11 cellular contexts compared by ENCODE assay signal in genomic region chr10:25175527-25176420, GRCh38. TPM values are rescaled to one million over a fixed set of nuclear protein-coding genes. Genes with fewer than 3 reads are reported as not detected.
DNase-seq lines count a peak whose midpoint lies in the region; ATAC-seq and TF ChIP-seq lines count a peak whose summit lies in the region.
"Had no signal": no experiment of that assay in that cellular context is flagged by ENCODE, and none has a peak within 500 bp of the region (broad histone marks: within the 10 kb centered on the region; RNA-seq: fewer than 3 reads in every experiment).

No MANE protein-coding gene starts in this region.

- no peak overlapping the region for H3K27ac ChIP-seq in WERI-Rb-1
- no peak overlapping the region for H3K27ac ChIP-seq in thoracic aorta
- H3K27ac ChIP-seq: psoas muscle had no signal

- peak overlapping the region; percentile 78 for H3K4me3 ChIP-seq in WERI-Rb-1 (ENCODE audit: low read depth, low read length)
- H3K4me3 ChIP-seq in thoracic aorta = peak overlapping the region; percentile 77

- peaks cover 48% of the 10 kb centered on the region for H3K27me3 Mint-ChIP-seq in activated CD4-positive, alpha-beta T cell treated with anti-CD3 and anti-CD28 coated beads, Interleukin-2, amount 10 ng/mL, durations not matched to agents 7 days and 5 days

- POLR2A ChIA-PET in activated CD4-positive, alpha-beta T cell treated with anti-CD3 and anti-CD28 coated beads, Interleukin-2, amount 10 ng/mL, durations not matched to agents 7 days and 5 days (lab: Charles Lee) = no interaction called here

- no peak for ATAC-seq in thoracic aorta (ENCODE audit: insufficient number of reproducible peaks, low FRiP score, low read depth)
- no peak for ATAC-seq in HG03378 (IDR thresholded peaks at IDR 0.05; ENCODE audit: unreplicated experiment)
- ATAC-seq in HG03342 (IDR thresholded peaks at IDR 0.05; ENCODE audit: unreplicated experiment) = no peak

- no peak overlapping the region for H3K4me3 Mint-ChIP-seq in activated CD4-positive, alpha-beta T cell treated with anti-CD3 and anti-CD28 coated beads, Interleukin-2, amount 10 ng/mL, durations not matched to agents 7 days and 5 days
- H3K4me3 Mint-ChIP-seq: CD4-positive, alpha-beta T cell had no signal

- TF ChIP-seq CTCF in WERI-Rb-1 (IDR thresholded peaks at IDR 0.05; ENCODE audit: low read depth, low read length) (no peak), thoracic aorta (IDR thresholded peaks at IDR 0.05) (no peak)

- CTCF ChIA-PET in activated CD4-positive, alpha-beta T cell treated with anti-CD3 and anti-CD28 coated beads, Interleukin-2, amount 10 ng/mL, durations not matched to agents 7 days and 5 days (lab: Charles Lee) = interaction anchor here (1.2 kb wide), 1 partner anchor 15 kb away, joined by 3 read pairs; no protein-coding TSS in a partner anchor

- H3K4me1 Mint-ChIP-seq in activated CD4-positive, alpha-beta T cell treated with anti-CD3 and anti-CD28 coated beads, Interleukin-2, amount 10 ng/mL, durations not matched to agents 7 days and 5 days = peaks cover 5% of the 10 kb centered on the region

- H3K27me3 ChIP-seq in WERI-Rb-1 (ENCODE audit: insufficient read depth, low read depth, severe bottlenecking) (peaks cover 14% of the 10 kb centered on the region), thoracic aorta (replicated peaks; ENCODE audit: insufficient read depth) (peaks cover 22% of the 10 kb centered on the region)

- peaks cover 7% of the 10 kb centered on the region for H3K9me3 Mint-ChIP-seq in activated CD4-positive, alpha-beta T cell treated with anti-CD3 and anti-CD28 coated beads, Interleukin-2, amount 10 ng/mL, durations not matched to agents 7 days and 5 days

- H3K4me1 ChIP-seq in thoracic aorta (ENCODE audit: control insufficient read depth in 1 of 2, low read depth in 2 of 2) = peaks cover 5 to 21% of the 10 kb centered on the region in 2 donors

- peak; percentile 7 for DNase-seq in activated CD4-positive, alpha-beta T cell treated with anti-CD3 and anti-CD28 coated beads for 48 hours
- DNase-seq in activated CD4-positive, alpha-beta T cell treated with anti-CD3 and anti-CD28 coated beads, Interleukin-2, amount 10 ng/mL, durations not matched to agents 7 days and 5 days = no peak
- peak; percentile 7 for DNase-seq in WERI-Rb-1
- DNase-seq in iPS-NIHi7 (ENCODE audit: extremely low spot score) = peak; percentile 64
- DNase-seq in thoracic aorta (ENCODE audit: low spot score) = no peak
- DNase-seq in GM19240 (ENCODE audit: insufficient read length, low spot score) = no peak
- DNase-seq: CD4-positive, alpha-beta T cell; PC-3; psoas muscle had no signal

- H3K36me3 ChIP-seq in WERI-Rb-1 (no peaks in the 10 kb centered on the region), thoracic aorta (no peaks in the 10 kb centered on the region)

- peaks cover 6% of the 10 kb centered on the region for H3K36me3 Mint-ChIP-seq in activated CD4-positive, alpha-beta T cell treated with anti-CD3 and anti-CD28 coated beads, Interleukin-2, amount 10 ng/mL, durations not matched to agents 7 days and 5 days (ENCODE audit: low read depth)

- H3K27ac Mint-ChIP-seq in activated CD4-positive, alpha-beta T cell treated with anti-CD3 and anti-CD28 coated beads, Interleukin-2, amount 10 ng/mL, durations not matched to agents 7 days and 5 days = no peak overlapping the region
- H3K27ac Mint-ChIP-seq: CD4-positive, alpha-beta T cell had no signal

- H3K9me3 ChIP-seq in WERI-Rb-1 (ENCODE audit: severe bottlenecking) (no peaks in the 10 kb centered on the region), thoracic aorta (no peaks in the 10 kb centered on the region)
- H3K9me3 ChIP-seq: psoas muscle had no signal

RNA-seq across cellular contexts. Expression of gene GPR158, which starts 1.0 kb away (rescaled TPM):
- total RNA-seq in activated CD4-positive, alpha-beta T cell treated with anti-CD3 and anti-CD28 coated beads, Interleukin-2, amount 10 ng/mL, durations not matched to agents 7 days and 5 days = not detected
- total RNA-seq in thoracic aorta = not detected
- total RNA-seq: CD4-positive, alpha-beta T cell; PC-3 had no signal

Comparison
In these comparisons a context has a peak if more than half of its experiments do, and no peak if none do; other contexts are left out.
1. DNase-seq: peak in activated CD4-positive, alpha-beta T cell treated with anti-CD3 and anti-CD28 coated beads for 48 hours (single experiment), WERI-Rb-1 (single experiment) and iPS-NIHi7 (single experiment); none in activated CD4-positive, alpha-beta T cell treated with anti-CD3 and anti-CD28 coated beads, Interleukin-2, amount 10 ng/mL, durations not matched to agents 7 days and 5 days (single experiment), thoracic aorta (single experiment) and GM19240 (single experiment).